ENCODE assay signal across 16 cellular contexts in genomic region chr1:246750752-246751151, GRCh38. TPM values are rescaled to one million over a fixed set of nuclear protein-coding genes. Genes with fewer than 3 reads are reported as not detected.
DNase-seq lines count a peak whose midpoint lies in the region; ATAC-seq and TF ChIP-seq lines count a peak whose summit lies in the region.
"Had no signal": no experiment of that assay in that cellular context is flagged by ENCODE, and none has a peak within 500 bp of the region (broad histone marks: within the 10 kb centered on the region; RNA-seq: fewer than 3 reads in every experiment).

No MANE protein-coding gene starts in this region.

- no peak overlapping the region for H3K4me3 ChIP-seq in BJ (ENCODE audit: low read depth, low read length)
- no peak overlapping the region for H3K4me3 ChIP-seq in upper lobe of left lung
- no peak overlapping the region for H3K4me3 ChIP-seq in breast epithelium
- H3K4me3 ChIP-seq: GM23248, HAP-1, K562 had no signal

- TF ChIP-seq CTCF in BJ (IDR thresholded peaks at IDR 0.05; ENCODE audit: insufficient read depth, low read depth, low read length), result no peak
- TF ChIP-seq CTCF in upper lobe of left lung (IDR thresholded peaks at IDR 0.05), result no peak
- no peak for TF ChIP-seq CTCF in breast epithelium (IDR thresholded peaks at IDR 0.05)

- H3K27ac ChIP-seq in upper lobe of left lung, result no peak overlapping the region
- H3K27ac ChIP-seq in breast epithelium, result no peak overlapping the region
- H3K27ac ChIP-seq: GM23248 had no signal

- H3K27me3 ChIP-seq in BJ (ENCODE audit: control insufficient read depth, insufficient read depth, low read length) (no peaks in the 10 kb centered on the region), upper lobe of left lung (no peaks in the 10 kb centered on the region), breast epithelium (no peaks in the 10 kb centered on the region)

- ATAC-seq in HG03095 (IDR thresholded peaks at IDR 0.05; ENCODE audit: unreplicated experiment) (no peak), upper lobe of left lung (ENCODE audit: low FRiP score in 2 of 2) (no peak)
- ATAC-seq: K562 had no signal

- WGBS in upper lobe of left lung, 2 donors, result 85 to 89% methylated on average over 7 of the region's 7 CpGs

- POLR2A ChIA-PET in BJ (lab: Charles Lee), result no interaction called here

- DNase-seq in BJ (ENCODE audit: low read depth) (peak; percentile 43), EH (ENCODE audit: low read depth) (peak; percentile 72), myocyte (ENCODE audit: low read depth) (peak; percentile 22), upper lobe of left lung (no peak), breast epithelium (ENCODE audit: low spot score in 2 of 2) (no peak), retina (no peak)
- DNase-seq: 8988T; CD4-positive, alpha-beta memory T cell; DMS 273 treated with DMSO at 0.1 percent for 48 hours; DMS53; DND-41; GM23248; IMR-90 had no signal

- H3K4me1 ChIP-seq in upper lobe of left lung, result no peaks in the 10 kb centered on the region
- no peaks in the 10 kb centered on the region for H3K4me1 ChIP-seq in breast epithelium
- H3K4me1 ChIP-seq: HAP-1 had no signal

- H3K36me3 ChIP-seq in BJ (ENCODE audit: control insufficient read depth, insufficient read depth, low read length) (no peaks in the 10 kb centered on the region), upper lobe of left lung (no peaks in the 10 kb centered on the region), breast epithelium (no peaks in the 10 kb centered on the region)
- H3K36me3 ChIP-seq: HAP-1 had no signal

- intact Hi-C loops in breast epithelium (cut with DNase I; ENCODE audit: low total_unique reads), result no loop called here

- no peak for TF ChIP-seq EP300 in upper lobe of left lung (IDR thresholded peaks at IDR 0.05)

- CTCF ChIA-PET in BJ (lab: Yijun Ruan, JAX), result interaction anchor here (3.0 kb wide), 1 partner anchor 60 kb away, joined by 11 read pairs; no protein-coding TSS in a partner anchor

- TF ChIP-seq POLR2A in upper lobe of left lung (IDR thresholded peaks at IDR 0.05) (no peak), breast epithelium (IDR thresholded peaks at IDR 0.05) (no peak)

- no peaks in the 10 kb centered on the region for H3K9me3 ChIP-seq in upper lobe of left lung
- no peaks in the 10 kb centered on the region for H3K9me3 ChIP-seq in breast epithelium
- H3K9me3 ChIP-seq: HAP-1 had no signal

RNA-seq across cellular contexts. Expression of gene SCCPDH, which starts 26.5 kb away (rescaled TPM):
- 21.1 and 33.9 TPM in 2 replicates for polyA plus RNA-seq in BJ (2011; rRNA removed)
- polyA minus RNA-seq in BJ (2011; rRNA and poly(A)+ RNA removed), result 8.2 and 11.2 TPM in 2 replicates
- total RNA-seq in myocyte (101 and 120 TPM in 2 replicates), upper lobe of left lung (10 to 100 TPM; 16.8 to 30.3 (median 23.1) TPM), breast epithelium (10 to 100 TPM; 11.3 to 30.8 (median 23.7) TPM)
- 53.9 TPM for polyA plus RNA-seq in myocyte (2012)

Comparison
In these comparisons a context has a peak if more than half of its experiments do, and no peak if none do; other contexts are left out.
1. DNase-seq: peak in BJ (single experiment), EH (single experiment) and myocyte (single experiment); none in upper lobe of left lung (0 of 2), breast epithelium (0 of 2) and retina (single experiment).